Comparison of ENCODE assay signal across 15 cellular contexts in genomic region chr17:78200451-78200850, GRCh38. TPM values are rescaled to one million over a fixed set of nuclear protein-coding genes. Genes with fewer than 3 reads are reported as not detected.
DNase-seq lines count a peak whose midpoint lies in the region; ATAC-seq and TF ChIP-seq lines count a peak whose summit lies in the region.
"Had no signal": no experiment of that assay in that cellular context is flagged by ENCODE, and none has a peak within 500 bp of the region (broad histone marks: within the 10 kb centered on the region; RNA-seq: fewer than 3 reads in every experiment).

No MANE protein-coding gene starts in this region.

- H3K4me3 ChIP-seq in hepatocyte (no peak overlapping the region), prostate gland (no peak overlapping the region)
- H3K4me3 ChIP-seq: A549, GM12878 had no signal

- no peaks in the 10 kb centered on the region for H3K36me3 Mint-ChIP-seq in natural killer cell

- H3K27me3 ChIP-seq in hepatocyte (no peaks in the 10 kb centered on the region), prostate gland (replicated peaks; ENCODE audit: insufficient read depth) (no peaks in the 10 kb centered on the region)

- peak overlapping the region; percentile 79 for H3K27ac ChIP-seq in hepatocyte
- peak overlapping the region; percentile 79 to 91 for H3K27ac ChIP-seq in prostate gland
- H3K27ac ChIP-seq: A549 had no signal

- H3K4me1 ChIP-seq in hepatocyte (ENCODE audit: insufficient read depth) = no peaks in the 10 kb centered on the region
- peaks cover 8% of the 10 kb centered on the region for H3K4me1 ChIP-seq in prostate gland (replicated peaks)
- H3K4me1 ChIP-seq: A549 had no signal

- H3K27me3 Mint-ChIP-seq in natural killer cell (ENCODE audit: low read depth in 2 of 2) = no peaks in the 10 kb centered on the region
- H3K27me3 Mint-ChIP-seq: CD4-positive, alpha-beta T cell had no signal

- no peak overlapping the region for H2AFZ ChIP-seq in hepatocyte

- H3K9me3 Mint-ChIP-seq in natural killer cell = no peaks in the 10 kb centered on the region
- H3K9me3 Mint-ChIP-seq: CD4-positive, alpha-beta T cell had no signal

- no peak overlapping the region for H3K4me2 ChIP-seq in hepatocyte
- H3K4me2 ChIP-seq: A549 had no signal

- no peak overlapping the region for H3K27ac Mint-ChIP-seq in natural killer cell
- H3K27ac Mint-ChIP-seq: CD4-positive, alpha-beta T cell had no signal

- H3K4me3 Mint-ChIP-seq in natural killer cell = no peak overlapping the region
- H3K4me3 Mint-ChIP-seq: CD4-positive, alpha-beta T cell had no signal

- peaks cover 2% of the 10 kb centered on the region for H3K79me2 ChIP-seq in hepatocyte

- WGBS in hepatocyte (ENCODE audit: low lambda C conversion rate, missing lambda C conversion rate) = 88% methylated on average over 6 of the region's 6 CpGs
- 68% methylated on average over 6 of the region's 6 CpGs for WGBS in prostate gland

- no peaks in the 10 kb centered on the region for H3K9me2 ChIP-seq in hepatocyte (replicated peaks; ENCODE audit: insufficient read depth)

- H3K9me3 ChIP-seq in hepatocyte (ENCODE audit: low read depth) (no peaks in the 10 kb centered on the region), prostate gland (no peaks in the 10 kb centered on the region)
- H3K9me3 ChIP-seq: A549 had no signal

- TF ChIP-seq CTCF in hepatocyte (IDR thresholded peaks at IDR 0.05; ENCODE audit: poor library complexity) (no peak), prostate gland (IDR thresholded peaks at IDR 0.05) (no peak), natural killer cell (IDR thresholded peaks at IDR 0.05) (no peak)

- H4K20me1 ChIP-seq in hepatocyte (ENCODE audit: insufficient read depth, poor library complexity, severe bottlenecking) = no peaks in the 10 kb centered on the region

- intact Hi-C loops in prostate gland (cut with DNase I) = no loop called here
- intact Hi-C loops in natural killer cell (cut with micrococcal nuclease) = no loop called here

- DNase-seq in ELF-1 (ENCODE audit: low read depth, low spot score) (peak; percentile 77), hepatocyte (ENCODE audit: low spot score) (no peak), prostate gland (ENCODE audit: low spot score) (no peak), occipital lobe (lab: John Stamatoyannopoulos, UW) (no peak), natural killer cell (no peak), erythroblast (lab: John Stamatoyannopoulos, UW) (no peak)
- DNase-seq: Calu3; CD4-positive, alpha-beta T cell; DMS 273 treated with DMSO at 0.1 percent for 48 hours had no signal

- ATAC-seq in natural killer cell = no peak
- ATAC-seq: A549, GM12878 had no signal

- H3K36me3 ChIP-seq in hepatocyte (replicated peaks; ENCODE audit: insufficient read depth, low read depth) (no peaks in the 10 kb centered on the region), prostate gland (no peaks in the 10 kb centered on the region)

- TF ChIP-seq POLR2A in prostate gland (IDR thresholded peaks at IDR 0.05) (no peak), erythroblast (IDR thresholded peaks at IDR 0.05; ENCODE audit: low read length) (no peak)

- no peaks in the 10 kb centered on the region for H3K4me1 Mint-ChIP-seq in natural killer cell

RNA-seq across cellular contexts. Expression of gene AFMID, which starts 13.3 kb away (rescaled TPM):
- 61.2 and 86.2 TPM in 2 replicates for total RNA-seq in hepatocyte
- 26.6 and 26.7 TPM in 2 replicates for polyA plus RNA-seq in hepatocyte
- total RNA-seq in prostate gland = 100 to 1,000 TPM; 116 to 122 TPM
- total RNA-seq in occipital lobe = 35.4 TPM
- total RNA-seq in natural killer cell = 1 to 10 TPM; 2.2 to 4.1 (median 2.3) TPM

RNA-seq across cellular contexts. Expression of gene TK1, which starts 13.6 kb away (rescaled TPM):
- 8.3 and 13.8 TPM in 2 replicates for total RNA-seq in hepatocyte
- 29.9 and 31.9 TPM in 2 replicates for polyA plus RNA-seq in hepatocyte
- 10 to 100 TPM; 10.8 to 11.2 TPM for total RNA-seq in prostate gland
- 1.6 TPM for total RNA-seq in occipital lobe
- 1 to 10 TPM; 2.1 to 5.1 (median 3.9) TPM for total RNA-seq in natural killer cell

RNA-seq across cellular contexts. Expression of gene BIRC5, which starts 13.6 kb away (rescaled TPM):
- total RNA-seq in hepatocyte = 12.0 and 14.6 TPM in 2 replicates
- 12.4 and 18.0 TPM in 2 replicates for polyA plus RNA-seq in hepatocyte
- total RNA-seq in prostate gland = 1 to 10 TPM; 4.6 to 7.0 TPM
- total RNA-seq in occipital lobe = 7.3 TPM
- 1 to 10 TPM in 2 of 3 donors, under 1 TPM in 1; 0.73 to 1.9 (median 1.2) TPM for total RNA-seq in natural killer cell

RNA-seq across cellular contexts. Expression of gene TMEM235, which starts 31.0 kb away (rescaled TPM):
- total RNA-seq in hepatocyte (0.27 TPM in 1 of 2 replicates, not detected in the other), prostate gland (not detected), occipital lobe (not detected), natural killer cell (not detected)
- polyA plus RNA-seq in hepatocyte = 0.21 and 0.30 TPM in 2 replicates
- total RNA-seq: Calu3; CD4-positive, alpha-beta T cell; Daoy; G401; GM12878 had no signal
- polyA plus RNA-seq: A549, AG04450, BJ, GM12878 had no signal

RNA-seq across cellular contexts. Expression of gene SYNGR2, which starts 32.1 kb away (rescaled TPM):
- 48.3 and 72.5 TPM in 2 replicates for total RNA-seq in hepatocyte
- polyA plus RNA-seq in hepatocyte = 160 and 191 TPM in 2 replicates
- 100 to 1,000 TPM; 133 to 284 TPM for total RNA-seq in prostate gland
- total RNA-seq in occipital lobe = 11.4 TPM
- 10 to 100 TPM; 41.2 to 62.1 (median 43.5) TPM for total RNA-seq in natural killer cell
